14 cellular contexts compared by ENCODE assay signal in genomic region chr20:35735828-35736470, GRCh38. TPM values are rescaled to one million over a fixed set of nuclear protein-coding genes. Genes with fewer than 3 reads are reported as not detected.
A peak's percentile ranks its signal among the peaks of the same experiment; 100 is the strongest.
DNase-seq lines count a peak whose midpoint lies in the region; ATAC-seq and TF ChIP-seq lines count a peak whose summit lies in the region.
"Had no signal": no experiment of that assay in that cellular context is flagged by ENCODE, and none has a peak within 500 bp of the region (broad histone marks: within the 10 kb centered on the region; RNA-seq: fewer than 3 reads in every experiment).

No MANE protein-coding gene starts in this region.

- H3K27ac ChIP-seq in DND-41 (ENCODE audit: low read length): no peak overlapping the region
- no peak overlapping the region for H3K27ac ChIP-seq in PC-3 (ENCODE audit: low read length)
- H3K27ac ChIP-seq in dorsolateral prefrontal cortex: no peak overlapping the region
- no peak overlapping the region for H3K27ac ChIP-seq in neural progenitor cell
- no peak overlapping the region for H3K27ac ChIP-seq in vagina
- H3K27ac ChIP-seq: heart right ventricle had no signal

- peaks cover 100% of the 10 kb centered on the region for H3K79me2 ChIP-seq in DND-41 (ENCODE audit: insufficient read depth, low read length)
- H3K79me2 ChIP-seq in PC-3 (ENCODE audit: low read length): peaks cover 100% of the 10 kb centered on the region
- peaks cover 100% of the 10 kb centered on the region for H3K79me2 ChIP-seq in neural progenitor cell (ENCODE audit: low read depth)

- H3K4me2 ChIP-seq in DND-41 (ENCODE audit: insufficient read depth, low read length) (peak overlapping the region; percentile 89), PC-3 (ENCODE audit: low read length) (peak overlapping the region; percentile 20), neural progenitor cell (peak overlapping the region; percentile 15)
- H3K4me2 ChIP-seq: GM23338 had no signal

- intact Hi-C loops in PC-3 (cut with micrococcal nuclease) (no loop called here), dorsolateral prefrontal cortex (cut with DNase I) (no loop called here), vagina (cut with DNase I) (loop anchor here (10.0 kb wide), 1 partner anchor 149 kb away; no protein-coding TSS in a partner anchor)

- H3K27me3 ChIP-seq in DND-41 (ENCODE audit: insufficient read depth, low read length, poor library complexity) (no peaks in the 10 kb centered on the region), PC-3 (ENCODE audit: low read length) (no peaks in the 10 kb centered on the region), dorsolateral prefrontal cortex (no peaks in the 10 kb centered on the region), neural progenitor cell (no peaks in the 10 kb centered on the region), vagina (no peaks in the 10 kb centered on the region)
- H3K27me3 ChIP-seq: heart right ventricle had no signal

- H2AFZ ChIP-seq in DND-41 (ENCODE audit: low read depth, low read length) (no peak overlapping the region), PC-3 (ENCODE audit: low read length) (no peak overlapping the region), neural progenitor cell (replicated peaks) (no peak overlapping the region)
- H2AFZ ChIP-seq: GM23338 had no signal

- H3K27me3 Mint-ChIP-seq in neural progenitor cell (ENCODE audit: insufficient read depth, low read depth): peaks cover 3% of the 10 kb centered on the region

- H3K4me1 Mint-ChIP-seq in neural progenitor cell: peaks cover 23% of the 10 kb centered on the region

- CTCF ChIA-PET in PC-3 (lab: Charles Lee): no interaction called here

- DNase-seq in DND-41 (no peak), PC-3 (no peak), dorsolateral prefrontal cortex (no peak), neural progenitor cell (ENCODE audit: low spot score) (no peak), NCI-H1694 (lab: John Stamatoyannopoulos, UW) (no peak), vagina (ENCODE audit: extremely low spot score in 2 of 2) (no peak), activated gamma-delta T cell (lab: John Stamatoyannopoulos, UW) (no peak)
- DNase-seq: caudate nucleus; heart right ventricle; small intestine; stimulated activated CD8-positive, alpha-beta memory T cell treated with anti-CD3 and anti-CD28 coated beads, Interleukin-4, amount 100 ng/mL, for 48 hours had no signal

- H3K9me3 ChIP-seq in DND-41 (ENCODE audit: insufficient read depth, low read length, severe bottlenecking): no peaks in the 10 kb centered on the region
- no peaks in the 10 kb centered on the region for H3K9me3 ChIP-seq in PC-3 (ENCODE audit: low read length)
- H3K9me3 ChIP-seq in neural progenitor cell (ENCODE audit: low read depth): no peaks in the 10 kb centered on the region
- H3K9me3 ChIP-seq in vagina: no peaks in the 10 kb centered on the region
- H3K9me3 ChIP-seq: heart right ventricle had no signal

- no peaks in the 10 kb centered on the region for H3K9me3 Mint-ChIP-seq in neural progenitor cell
- H3K9me3 Mint-ChIP-seq: GM23338, mesothelial cell of epicardium had no signal

- ATAC-seq in DND-41 (ENCODE audit: insufficient read depth, low read depth): 0 out of 3 replicates have a peak, but pooled peaks have one; percentile 44
- ATAC-seq in PC-3: no peak
- no peak for ATAC-seq in GM21529 (IDR thresholded peaks at IDR 0.05; ENCODE audit: unreplicated experiment)
- ATAC-seq: GM23338, heart right ventricle had no signal

- TF ChIP-seq CTCF in DND-41 (IDR thresholded peaks at IDR 0.05; ENCODE audit: borderline replicate concordance, extremely low read depth, low read length, poor library complexity, severe bottlenecking) (no peak), PC-3 (conservative IDR thresholded peaks at IDR 0.05; ENCODE audit: low read depth, low read length) (no peak), dorsolateral prefrontal cortex (IDR thresholded peaks at IDR 0.05 in 54 of 56, conservative IDR thresholded peaks at IDR 0.05 in 2 of 56; ENCODE audit: low read depth in 1 of 56, partially characterized antibody in 56 of 56) (no peak), neural progenitor cell (IDR thresholded peaks at IDR 0.05) (no peak), vagina (IDR thresholded peaks at IDR 0.05) (no peak)

- peaks cover 46% of the 10 kb centered on the region for H3K36me3 Mint-ChIP-seq in neural progenitor cell

- no TSS peak for BruUV-seq in PC-3 (replicated peaks; lab: Mats Ljungman, UMichigan)

- no peak for TF ChIP-seq POLR2A in vagina (IDR thresholded peaks at IDR 0.05)

- H3F3A ChIP-seq in PC-3 (ENCODE audit: low read length, unreplicated experiment) (no peaks in the 10 kb centered on the region), neural progenitor cell (ENCODE audit: low read depth) (peaks cover 51% of the 10 kb centered on the region)

- H3K4me3 ChIP-seq in DND-41 (ENCODE audit: low read depth in 1 of 2, low read length in 2 of 2): peak overlapping the region in 1 of 2 experiments; percentile 21; a peak in 1 of 4 replicates
- H3K4me3 ChIP-seq in PC-3 (ENCODE audit: low read length): peak overlapping the region; percentile 15; the same call in 1 of the 2 replicates
- H3K4me3 ChIP-seq in dorsolateral prefrontal cortex: peak overlapping the region in 43 of 59 donors; percentile 0 to 49 (median 22)
- no peak overlapping the region for H3K4me3 ChIP-seq in neural progenitor cell
- no peak overlapping the region for H3K4me3 ChIP-seq in vagina
- H3K4me3 ChIP-seq: GM23338 had no signal

- H3K36me3 ChIP-seq in DND-41 (ENCODE audit: insufficient read depth, low read length) (peaks cover 99% of the 10 kb centered on the region), PC-3 (ENCODE audit: low read depth, low read length) (peaks cover 86% of the 10 kb centered on the region), neural progenitor cell (peaks cover 65% of the 10 kb centered on the region), vagina (peaks cover 4 to 88% of the 10 kb centered on the region in 2 donors)

- H3K9me2 ChIP-seq in PC-3 (replicated peaks; ENCODE audit: low read length): no peaks in the 10 kb centered on the region

- H3K9ac ChIP-seq in DND-41 (ENCODE audit: low read depth, low read length) (peak overlapping the region; percentile 13; the same call in 1 of the 2 replicates), PC-3 (ENCODE audit: low read length) (no peak overlapping the region), neural progenitor cell (no peak overlapping the region)

- H4K20me1 ChIP-seq in DND-41 (ENCODE audit: insufficient read depth, low read length): peaks cover 96% of the 10 kb centered on the region
- peaks cover 87% of the 10 kb centered on the region for H4K20me1 ChIP-seq in PC-3 (ENCODE audit: low read length)
- peaks cover 100% of the 10 kb centered on the region for H4K20me1 ChIP-seq in neural progenitor cell (ENCODE audit: low read depth)

- H3K27ac Mint-ChIP-seq in neural progenitor cell: no peak overlapping the region
- H3K27ac Mint-ChIP-seq: GM23338, mesothelial cell of epicardium had no signal

- H3K4me1 ChIP-seq in DND-41 (ENCODE audit: insufficient read depth, low read length): peaks cover 86% of the 10 kb centered on the region
- peaks cover 37% of the 10 kb centered on the region for H3K4me1 ChIP-seq in PC-3 (ENCODE audit: insufficient read depth, low read length)
- H3K4me1 ChIP-seq in neural progenitor cell: peaks cover 15% of the 10 kb centered on the region
- H3K4me1 ChIP-seq in vagina: peaks cover 97% of the 10 kb centered on the region

- H3K4me3 Mint-ChIP-seq in neural progenitor cell: no peak overlapping the region
- H3K4me3 Mint-ChIP-seq: GM23338, mesothelial cell of epicardium had no signal

- POLR2A ChIA-PET in PC-3 (lab: Charles Lee; ENCODE audit: unreplicated experiment): no interaction called here

RNA-seq across cellular contexts. Expression of gene RBM39, which starts 6.1 kb away (rescaled TPM):
- 286 and 341 TPM in 2 replicates for total RNA-seq in PC-3 (2014; rRNA removed)
- total RNA-seq in dorsolateral prefrontal cortex: 100 to 1,000 TPM; 252 to 391 (median 313) TPM
- 359 and 555 TPM in 2 replicates for total RNA-seq in neural progenitor cell (ENCODE audit: low replicate concordance)
- total RNA-seq in vagina: 370 TPM

RNA-seq across cellular contexts. Expression of gene PHF20, which starts 35.9 kb away (rescaled TPM):
- total RNA-seq in PC-3 (2014; rRNA removed) (37.2 and 56.3 TPM in 2 replicates), dorsolateral prefrontal cortex (100 to 1,000 TPM in 1 of 120 experiments, 10 to 100 TPM in 119; 57.3 to 113 (median 73.3) TPM), neural progenitor cell (ENCODE audit: low replicate concordance) (45.1 and 54.7 TPM in 2 replicates), vagina (37.3 TPM)

RNA-seq across cellular contexts. Expression of gene ROMO1, which starts 36.7 kb away (rescaled TPM):
- 479 and 530 TPM in 2 replicates for total RNA-seq in PC-3 (2014; rRNA removed)
- 10 to 100 TPM; 28.9 to 82.8 (median 51.8) TPM for total RNA-seq in dorsolateral prefrontal cortex
- 135 and 253 TPM in 2 replicates for total RNA-seq in neural progenitor cell (ENCODE audit: low replicate concordance)
- 248 TPM for total RNA-seq in vagina

RNA-seq across cellular contexts. Expression of gene NFS1, which starts 36.8 kb away (rescaled TPM):
- total RNA-seq in PC-3 (2014; rRNA removed) (71.8 and 75.8 TPM in 2 replicates), dorsolateral prefrontal cortex (10 to 100 TPM; 39.8 to 78.0 (median 57.4) TPM), neural progenitor cell (ENCODE audit: low replicate concordance) (21.7 and 29.3 TPM in 2 replicates), vagina (15.2 TPM)

Comparison
In these comparisons a context has a peak if more than half of its experiments do, and no peak if none do; other contexts are left out.
1. H3K4me2 ChIP-seq: peak in every context shown above with its lines; median percentile 89 in DND-41; 20 in PC-3; 15 in neural progenitor cell.
2. H3K4me3 ChIP-seq: peak in PC-3 (single experiment) and dorsolateral prefrontal cortex (43 of 59); none in neural progenitor cell (single experiment) and vagina (0 of 2).